25 cellular contexts compared by ENCODE assay signal in the genomic region with DNA sequence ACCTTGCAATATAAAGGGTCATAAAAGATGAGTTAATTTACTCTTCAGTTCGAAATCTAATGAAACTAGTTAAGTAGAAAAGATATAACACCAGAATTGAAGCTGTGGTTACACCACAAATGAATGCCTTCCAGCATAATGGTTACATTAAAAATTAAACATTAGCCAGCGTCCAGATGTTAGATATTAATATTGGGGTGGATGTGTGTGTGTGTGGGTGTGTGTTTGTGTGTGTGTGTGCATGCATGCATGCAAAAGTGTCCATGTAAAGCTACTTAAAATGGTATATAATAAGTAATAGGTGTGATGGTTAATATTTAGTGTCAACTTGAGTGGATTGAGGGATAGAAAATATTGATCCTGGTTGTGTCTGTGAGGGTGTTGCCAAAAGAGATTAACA.
"Had no signal": no experiment of that assay in that cellular context is flagged by ENCODE, and none has a peak within 500 bp of the region (broad histone marks: within the 10 kb centered on the region; RNA-seq: fewer than 3 reads in every experiment).

No MANE protein-coding gene starts in this region.

- DNase-seq: activated CD4-positive, alpha-beta T cell treated with anti-CD3 and anti-CD28 coated beads, Interleukin-2, amount 10 ng/mL, durations not matched to agents 24 days and 14 days; activated CD4-positive, alpha-beta T cell treated with anti-CD3 and anti-CD28 coated beads, Interleukin-2, amount 50 U/mL, for 4 hours; activated CD8-positive, alpha-beta T cell treated with anti-CD3 and anti-CD28 coated beads for 36 hours; activated effector memory CD4-positive, alpha-beta T cell treated with anti-CD3 and anti-CD28 coated beads, Interleukin-2, amount 50 U/mL, for 16 hours; activated naive CD4-positive, alpha-beta T cell; activated naive CD4-positive, alpha-beta T cell treated with anti-CD3 and anti-CD28 coated beads, Interleukin-2, amount 50 U/mL, for 16 hours; activated naive CD8-positive, alpha-beta T cell treated with anti-CD3 and anti-CD28 coated beads for 36 hours; activated T-cell treated with anti-CD3 and anti-CD28 coated beads, Interleukin-2, amount 50 U/mL, for 1 hour; activated T-cell treated with anti-CD3 and anti-CD28 coated beads, Interleukin-2, amount 50 U/mL, for 72 hours; amniotic stem cell; Karpas-422; NCI-H1105; NCI-H1417 treated with DMSO at 0.1 percent for 48 hours; NCI-H1694; NCI-H1930; NCI-H2081 treated with DMSO at 0.1 percent for 48 hours; NCI-H345; NCI-H524 treated with DMSO at 0.1 percent for 48 hours; RPMI8226 had no signal

- ATAC-seq: activated CD8-positive, alpha-beta T cell treated with anti-CD3 and anti-CD28 coated beads for 36 hours; activated T-cell treated with anti-CD3 and anti-CD28 coated beads, Interleukin-2, amount 50 U/mL, for 72 hours; activated T-helper 17 cell treated with anti-CD3 and anti-CD28 coated beads, Interleukin-2, amount 50 U/mL, for 72 hours; Panc1; Right ventricle myocardium inferior had no signal

- H3K9me3 ChIP-seq: ascending aorta had no signal

- H3K27ac ChIP-seq: ascending aorta, cardiac muscle cell had no signal

- H3K4me3 ChIP-seq: ascending aorta, cardiac muscle cell had no signal

- H3K36me3 ChIP-seq: ascending aorta, cardiac muscle cell had no signal

- FAIRE-seq: TTC549 had no signal

- H3K27me3 ChIP-seq: ascending aorta, cardiac muscle cell had no signal
